ENCODE assay signal across 21 cellular contexts in genomic region chr7:117041822-117042221, GRCh38.
A peak's percentile ranks its signal among the peaks of the same experiment; 100 is the strongest.
DNase-seq lines count a peak whose midpoint lies in the region; ATAC-seq and TF ChIP-seq lines count a peak whose summit lies in the region.
"Had no signal": no experiment of that assay in that cellular context is flagged by ENCODE, and none has a peak within 500 bp of the region (broad histone marks: within the 10 kb centered on the region; RNA-seq: fewer than 3 reads in every experiment).

No MANE protein-coding gene starts in this region.

- H3K9me3 ChIP-seq in OCI-LY3 (ENCODE audit: insufficient read depth, low read length), result no peaks in the 10 kb centered on the region
- no peaks in the 10 kb centered on the region for H3K9me3 ChIP-seq in osteoblast (ENCODE audit: low read depth, low read length)
- H3K9me3 ChIP-seq: Caco-2, MG63 had no signal

- H3K4me2 ChIP-seq in OCI-LY3 (ENCODE audit: low read length), result peak overlapping the region; percentile 52; the same call in 1 of the 2 replicates
- no peak overlapping the region for H3K4me2 ChIP-seq in osteoblast (ENCODE audit: insufficient read depth, low read length)
- H3K4me2 ChIP-seq: SK-N-SH had no signal

- H3K36me3 ChIP-seq in OCI-LY3 (replicated peaks; ENCODE audit: low read depth, low read length) (peaks cover 16% of the 10 kb centered on the region), osteoblast (ENCODE audit: insufficient read depth, low read length) (no peaks in the 10 kb centered on the region)
- H3K36me3 ChIP-seq: MG63 had no signal

- H3K27me3 ChIP-seq in OCI-LY3 (ENCODE audit: low read depth, low read length) (no peaks in the 10 kb centered on the region), osteoblast (ENCODE audit: insufficient read depth, low read length) (no peaks in the 10 kb centered on the region)
- H3K27me3 ChIP-seq: MG63 had no signal

- H3K27ac ChIP-seq in OCI-LY3 (ENCODE audit: low read length) (no peak overlapping the region), osteoblast (ENCODE audit: low read depth, low read length) (peak overlapping the region; percentile 81)

- TF ChIP-seq CTCF in OCI-LY3 (IDR thresholded peaks at IDR 0.05; ENCODE audit: low read depth, low read length) (no peak), fibroblast of mammary gland (conservative IDR thresholded peaks at IDR 0.05; ENCODE audit: control insufficient read depth, insufficient read depth, low read depth, low read length) (no peak), osteoblast (IDR thresholded peaks at IDR 0.05; ENCODE audit: extremely low read depth, low read depth, low read length) (no peak)

- H3K79me2 ChIP-seq in OCI-LY3 (ENCODE audit: low read length) (peaks cover 96% of the 10 kb centered on the region), osteoblast (ENCODE audit: insufficient read depth, low read length) (peaks cover 30% of the 10 kb centered on the region)

- no peak overlapping the region for H3K4me3 ChIP-seq in OCI-LY3 (ENCODE audit: low read length)
- no peak overlapping the region for H3K4me3 ChIP-seq in fibroblast of mammary gland (ENCODE audit: control insufficient read depth, low read depth, low read length)
- no peak overlapping the region for H3K4me3 ChIP-seq in osteoblast (ENCODE audit: insufficient read depth, low read length)
- H3K4me3 ChIP-seq: MG63 had no signal

- H3K4me1 ChIP-seq in OCI-LY3 (ENCODE audit: low read length) (peaks cover 17% of the 10 kb centered on the region), osteoblast (ENCODE audit: insufficient read depth, low read length) (peaks cover 15% of the 10 kb centered on the region)
- H3K4me1 ChIP-seq: Caco-2 had no signal

- peaks cover 95% of the 10 kb centered on the region for H4K20me1 ChIP-seq in OCI-LY3 (ENCODE audit: insufficient read depth, low read length)
- H4K20me1 ChIP-seq in osteoblast (ENCODE audit: insufficient read depth, low read length), result peaks cover 6% of the 10 kb centered on the region

- H2AFZ ChIP-seq in OCI-LY3 (ENCODE audit: low read depth, low read length), result no peak overlapping the region
- H2AFZ ChIP-seq in osteoblast (ENCODE audit: low read length), result no peak overlapping the region

- DNase-seq in EL, result peak; percentile 16
- peak; percentile 14 for DNase-seq in fibroblast of mammary gland (ENCODE audit: low read depth)
- no peak for DNase-seq in osteoblast (ENCODE audit: insufficient read length, low spot score, missing footprints)
- DNase-seq in NCI-H2107 (lab: John Stamatoyannopoulos, UW), result no peak
- DNase-seq in NCI-H446 (lab: John Stamatoyannopoulos, UW), result no peak
- DNase-seq: Caco-2; CD4-positive, alpha-beta T cell; GOT3; Karpas-422; MG63; NCI-H1048; NCI-H1436; NCI-H1930; NCI-H510A; NCI-H774; PC-3; RPMI8226; SHP77 treated with DMSO at 0.1 percent for 48 hours; SK-N-SH had no signal

- no peak for ATAC-seq in HG02798 (IDR thresholded peaks at IDR 0.05; ENCODE audit: poor library complexity, unreplicated experiment)
- ATAC-seq: PC-3 had no signal

- no peak overlapping the region for H3K9ac ChIP-seq in OCI-LY3 (ENCODE audit: low read length)
- H3K9ac ChIP-seq: SK-N-SH had no signal

Comparison
In these comparisons a context has a peak if more than half of its experiments do, and no peak if none do; other contexts are left out.
1. DNase-seq: peak in EL (single experiment) and fibroblast of mammary gland (single experiment); none in osteoblast (single experiment), NCI-H2107 (single experiment) and NCI-H446 (0 of 2).